1 cellular context compared by ENCODE assay signal in the genomic region with DNA sequence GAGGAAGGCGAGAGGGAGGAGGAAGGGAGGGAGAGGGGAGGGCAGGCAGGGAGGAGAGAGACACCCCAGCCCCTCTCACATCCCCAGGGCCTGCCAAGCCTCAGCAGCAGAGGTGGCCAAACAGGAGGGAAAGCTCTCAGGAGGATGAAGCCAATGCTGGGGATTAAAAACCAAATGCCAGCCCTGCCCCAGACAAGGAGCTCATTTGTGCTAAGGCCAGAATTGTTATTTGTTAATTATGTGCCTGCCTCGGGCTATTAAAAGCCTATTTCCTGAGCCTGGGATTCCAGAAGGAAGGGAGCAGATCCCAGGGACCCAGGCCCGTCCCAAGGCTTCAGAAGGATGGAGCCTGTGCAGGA.
TF ChIP-seq lines count a peak whose summit lies in the region.

No MANE protein-coding gene starts in this region.

TF ChIP-seq in K562, 482 proteins besides CTCF, POLR2A, EP300 and RAD21:
- TF ChIP-seq PTTG1 (tag; IDR thresholded peaks at IDR 0.05; ENCODE audit: low read depth) = no peak
- TF ChIP-seq ZNF785 (CRISPR knock-in tag; IDR thresholded peaks at IDR 0.05) = no peak
- TF ChIP-seq, protein P1, sequence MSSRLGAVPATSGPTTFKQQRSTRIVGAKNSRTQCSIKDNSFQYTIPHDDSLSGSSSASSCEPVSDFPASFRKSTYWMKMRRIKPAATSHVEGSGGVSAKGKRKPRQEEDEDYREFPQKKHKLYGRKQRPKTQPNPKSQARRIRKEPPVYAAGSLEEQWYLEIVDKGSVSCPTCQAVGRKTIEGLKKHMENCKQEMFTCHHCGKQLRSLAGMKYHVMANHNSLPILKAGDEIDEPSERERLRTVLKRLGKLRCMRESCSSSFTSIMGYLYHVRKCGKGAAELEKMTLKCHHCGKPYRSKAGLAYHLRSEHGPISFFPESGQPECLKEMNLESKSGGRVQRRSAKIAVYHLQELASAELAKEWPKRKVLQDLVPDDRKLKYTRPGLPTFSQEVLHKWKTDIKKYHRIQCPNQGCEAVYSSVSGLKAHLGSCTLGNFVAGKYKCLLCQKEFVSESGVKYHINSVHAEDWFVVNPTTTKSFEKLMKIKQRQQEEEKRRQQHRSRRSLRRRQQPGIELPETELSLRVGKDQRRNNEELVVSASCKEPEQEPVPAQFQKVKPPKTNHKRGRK (tag; IDR thresholded peaks at IDR 0.05) = peak; percentile 45; the same call in 1 of the 2 replicates
- no peak for TF ChIP-seq FIP1L1 (IDR thresholded peaks at IDR 0.05; ENCODE audit: low read depth, low read length, poor library complexity, severe bottlenecking)
- TF ChIP-seq NCOA4 (IDR thresholded peaks at IDR 0.05; ENCODE audit: partially characterized antibody) = no peak
- TF ChIP-seq LARP7 (IDR thresholded peaks at IDR 0.05) = no peak
- no peak for TF ChIP-seq MED1 (CRISPR knock-in tag; IDR thresholded peaks at IDR 0.05; ENCODE audit: borderline replicate concordance)
- TF ChIP-seq ZNF75A (CRISPR knock-in tag; IDR thresholded peaks at IDR 0.05) = no peak
- TF ChIP-seq, protein P2, sequence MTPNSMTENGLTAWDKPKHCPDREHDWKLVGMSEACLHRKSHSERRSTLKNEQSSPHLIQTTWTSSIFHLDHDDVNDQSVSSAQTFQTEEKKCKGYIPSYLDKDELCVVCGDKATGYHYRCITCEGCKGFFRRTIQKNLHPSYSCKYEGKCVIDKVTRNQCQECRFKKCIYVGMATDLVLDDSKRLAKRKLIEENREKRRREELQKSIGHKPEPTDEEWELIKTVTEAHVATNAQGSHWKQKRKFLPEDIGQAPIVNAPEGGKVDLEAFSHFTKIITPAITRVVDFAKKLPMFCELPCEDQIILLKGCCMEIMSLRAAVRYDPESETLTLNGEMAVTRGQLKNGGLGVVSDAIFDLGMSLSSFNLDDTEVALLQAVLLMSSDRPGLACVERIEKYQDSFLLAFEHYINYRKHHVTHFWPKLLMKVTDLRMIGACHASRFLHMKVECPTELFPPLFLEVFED (CRISPR knock-in tag; conservative IDR thresholded peaks at IDR 0.05) = no peak
- no peak for TF ChIP-seq OTX1 (CRISPR knock-in tag; IDR thresholded peaks at IDR 0.05)
- peak; percentile 72; the same call in 1 of the 2 replicates for TF ChIP-seq ZNF263 (CRISPR knock-in tag; IDR thresholded peaks at IDR 0.05; ENCODE audit: borderline replicate concordance)
- TF ChIP-seq ZNF23 (CRISPR knock-in tag; IDR thresholded peaks at IDR 0.05) = no peak
